Comparison of ENCODE assay signal across 29 cellular contexts in the genomic region with DNA sequence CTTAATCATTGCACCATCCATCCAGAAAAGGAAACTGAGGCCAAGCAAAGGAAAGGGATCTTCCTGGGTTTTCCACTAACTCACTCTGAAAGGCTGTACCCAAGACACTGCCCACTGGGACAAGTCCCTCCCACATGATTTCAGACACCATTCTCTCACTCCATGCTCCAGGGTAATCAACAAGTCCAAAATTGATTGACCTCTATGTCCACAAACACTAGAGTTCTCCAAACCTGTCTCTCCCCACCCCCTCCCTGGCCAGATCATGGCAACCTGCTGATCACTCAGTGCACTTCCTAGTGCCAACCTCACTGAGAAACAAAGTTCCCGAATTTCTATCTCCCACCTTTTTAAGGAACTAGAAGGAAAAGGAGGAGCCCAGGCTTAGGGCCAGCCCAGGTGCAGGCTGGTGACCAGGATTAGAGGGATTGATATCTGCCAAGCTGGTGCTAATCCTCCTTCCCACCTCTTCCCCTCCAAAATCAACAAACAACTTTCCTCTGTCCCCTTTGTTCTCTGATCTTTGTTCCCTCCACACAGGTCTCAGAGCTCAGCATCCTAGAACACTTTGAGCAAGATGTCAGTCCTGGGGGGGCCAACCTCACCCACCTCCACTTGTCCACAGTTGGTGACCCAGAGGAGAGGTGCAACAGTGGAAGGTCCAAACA. TPM values are rescaled to one million over a fixed set of nuclear protein-coding genes. Genes with fewer than 3 reads are reported as not detected.
DNase-seq lines count a peak whose midpoint lies in the region; ATAC-seq, FAIRE-seq and TF ChIP-seq lines count a peak whose summit lies in the region.
"Had no signal": no experiment of that assay in that cellular context is flagged by ENCODE, and none has a peak within 500 bp of the region (broad histone marks: within the 10 kb centered on the region; RNA-seq: fewer than 3 reads in every experiment).

No MANE protein-coding gene starts in this region.

- TF ChIP-seq EP300 in HepG2 (IDR thresholded peaks at IDR 0.05; ENCODE audit: low read depth in 2 of 2, low read length in 2 of 2): no peak
- no peak for TF ChIP-seq EP300 in HepG2 (CRISPR knock-in tag; IDR thresholded peaks at IDR 0.05; ENCODE audit: borderline replicate concordance)

- H3K9ac ChIP-seq in liver (ENCODE audit: low read depth in 1 of 2, low read length in 2 of 2) (no peak overlapping the region), HepG2 (ENCODE audit: insufficient read depth, low read depth, low read length) (no peak overlapping the region)
- H3K9ac ChIP-seq: BLaER1 had no signal

- CTCF ChIA-PET in HepG2 (lab: Yijun Ruan, JAX; ENCODE audit: low intra/inter-chr PET ratio, low total read pairs): no interaction called here

- H3K27me3 ChIP-seq in liver (ENCODE audit: control insufficient read depth in 4 of 4, insufficient read depth in 4 of 4, low read length in 3 of 4) (no peaks in the 10 kb centered on the region), HepG2 (ENCODE audit: control insufficient read depth in 1 of 2, insufficient read depth in 2 of 2, low read length in 2 of 2) (peaks cover 0 to 10% of the 10 kb centered on the region in 2 experiments; a peak in 1 of 5 replicates)
- H3K27me3 ChIP-seq: BLaER1 had no signal

- H2AFZ ChIP-seq in HepG2 (ENCODE audit: low read length): no peak overlapping the region

- in situ Hi-C loops in HepG2 (cut with HindIII; ENCODE audit: extremely low pct_ligation_motif_present, low pct_unique_long_range_greater_than_20kb): no loop called here

- H3K9me3 ChIP-seq in liver (ENCODE audit: control insufficient read depth in 4 of 4, low read length in 3 of 4): no peaks in the 10 kb centered on the region
- no peaks in the 10 kb centered on the region for H3K9me3 ChIP-seq in HepG2 (ENCODE audit: low read length)
- H3K9me3 ChIP-seq: BE2C, BLaER1 had no signal

- H4K20me1 ChIP-seq in HepG2 (ENCODE audit: insufficient read depth, low read length): no peaks in the 10 kb centered on the region
- H4K20me1 ChIP-seq: BLaER1 had no signal

- WGBS in liver: 20% methylated on average over 1 of the region's 1 CpG
- WGBS in HepG2 (ENCODE audit: low lambda C conversion rate): 0% methylated on average over 1 of the region's 1 CpG

- no peak overlapping the region for H3K4me2 ChIP-seq in HepG2 (ENCODE audit: low read depth, low read length)
- H3K4me2 ChIP-seq: BLaER1 had no signal

- H3K4me1 ChIP-seq in liver (ENCODE audit: control insufficient read depth in 4 of 4, insufficient read depth in 4 of 4, low read length in 3 of 4) (peaks cover 4 to 27% (median 11%) of the 10 kb centered on the region in 4 donors), HepG2 (ENCODE audit: insufficient read depth, low read length) (no peaks in the 10 kb centered on the region)
- H3K4me1 ChIP-seq: BE2C, BLaER1 had no signal

- no peak for FAIRE-seq in HepG2 (lab: Jason Lieb, UNC)
- FAIRE-seq: A204.1, GM12891, GM19239 had no signal

- H3K27ac ChIP-seq in liver (ENCODE audit: low read depth in 1 of 2, low read length in 2 of 2) (peak overlapping the region; percentile 79 to 92), HepG2 (ENCODE audit: extremely low read length, insufficient read depth, low read length) (no peak overlapping the region)
- H3K27ac ChIP-seq: BLaER1 had no signal

- intact Hi-C loops in HepG2 (cut with micrococcal nuclease; ENCODE audit: unreplicated experiment): no loop called here

- no peaks in the 10 kb centered on the region for H3K79me2 ChIP-seq in HepG2 (ENCODE audit: insufficient read depth, low read length)

- ATAC-seq in HepG2 (no peak), left lobe of liver (peak; percentile 92), esophagus mucosa (no peak)

- H3K4me3 ChIP-seq in liver (ENCODE audit: low read depth in 1 of 3, low read length in 3 of 3): no peak overlapping the region
- H3K4me3 ChIP-seq in HepG2 (replicated peaks in 1 of 3; ENCODE audit: insufficient read depth in 1 of 3, low read depth in 2 of 3, low read length in 3 of 3): no peak overlapping the region
- H3K4me3 ChIP-seq: BLaER1 had no signal

- no TSS peak for BruUV-seq in HepG2 (replicated peaks; lab: Mats Ljungman, UMichigan)

- no peak for TF ChIP-seq POLR2A in HepG2 (IDR thresholded peaks at IDR 0.05; ENCODE audit: insufficient read depth in 1 of 2, low read depth in 2 of 2, low read length in 2 of 2)

- H3K36me3 ChIP-seq in liver (ENCODE audit: control insufficient read depth in 4 of 4, insufficient read depth in 3 of 4, low read depth in 1 of 4, low read length in 3 of 4) (no peaks in the 10 kb centered on the region), HepG2 (replicated peaks in 1 of 2; ENCODE audit: control insufficient read depth in 1 of 2, insufficient read depth in 2 of 2, low read length in 2 of 2) (no peaks in the 10 kb centered on the region)
- H3K36me3 ChIP-seq: BE2C, BLaER1 had no signal

- DNase-seq in HepG2 (ENCODE audit: low spot score) (no peak), left lobe of liver (ENCODE audit: low spot score) (peak; percentile 72), GF-D8 (lab: John Stamatoyannopoulos, UW) (no peak)
- DNase-seq: 8988T; ACHN; BE2C; C1 segment of cervical spinal cord; CD4-positive, alpha-beta memory T cell; CD4-positive, CD25-positive, alpha-beta regulatory T cell; CD8-positive, alpha-beta memory T cell; COR-L47; DMS 273 treated with DMSO at 0.1 percent for 48 hours; DMS153; DMS53; DMS79; DND-41; EL; GDM1 had no signal

- TF ChIP-seq CTCF in liver (IDR thresholded peaks at IDR 0.05; ENCODE audit: low read depth, low read length, missing input control) (no peak), HepG2 (CRISPR knock-in tag; IDR thresholded peaks at IDR 0.05) (no peak)

- POLR2A ChIA-PET in HepG2 (lab: Yijun Ruan, JAX): no interaction called here

- peak; percentile 39 to 56 for TF ChIP-seq RAD21 in liver (IDR thresholded peaks at IDR 0.05)
- no peak for TF ChIP-seq RAD21 in HepG2 (CRISPR knock-in tag; IDR thresholded peaks at IDR 0.05)

TF ChIP-seq in liver, 16 proteins besides CTCF, POLR2A, EP300 and RAD21 (continues in another document):
- TF ChIP-seq EGR1 (IDR thresholded peaks at IDR 0.05; ENCODE audit: low read depth in 2 of 2) (peak in 1 of 2 donors; percentile 29), JUND (IDR thresholded peaks at IDR 0.05) (peak in 1 of 2 donors; percentile 68), HNF4A (conservative IDR thresholded peaks at IDR 0.05) (peak; percentile 78 to 88)

TF ChIP-seq in HepG2, 621 proteins besides CTCF, POLR2A, EP300 and RAD21 (continues in another document):
- TF ChIP-seq PRMT3 (CRISPR knock-in tag; IDR thresholded peaks at IDR 0.05; ENCODE audit: borderline replicate concordance, low read depth) (no peak), MED1 (CRISPR knock-in tag; IDR thresholded peaks at IDR 0.05) (no peak), GATAD1 (CRISPR knock-in tag; IDR thresholded peaks at IDR 0.05) (no peak)

RNA-seq across cellular contexts. Expression of a gene that starts 2.4 kb away (rescaled TPM):
- total RNA-seq in liver (under 1 TPM in 1 of 2 donors, not detected in 1; 0.08 TPM), HepG2 (2016; rRNA removed; fragmentation: Illumina TruSeq; extraction: Trizol) (not detected in 2 replicates), left lobe of liver (1.4 TPM), esophagus mucosa (not detected)
- polyA plus RNA-seq in liver (under 1 TPM in 1 of 2 donors, not detected in 1; 0.16 TPM), HepG2 (2011; rRNA removed) (not detected in 2 replicates)
- not detected in 2 replicates for total RNA-seq in HepG2 (2016; cell fraction: cytosol; rRNA removed; fragmentation: Illumina TruSeq; extraction: Trizol; ENCODE audit: low read depth)
- not detected in 2 replicates for total RNA-seq in HepG2 (2016; cell fraction: insoluble cytoplasmic fraction; rRNA removed; fragmentation: Illumina TruSeq; extraction: Trizol)
- not detected in 2 replicates for total RNA-seq in HepG2 (2016; cell fraction: membrane; rRNA removed; fragmentation: Illumina TruSeq; extraction: Trizol)
- total RNA-seq in HepG2 (2016; cell fraction: nucleus; rRNA removed; fragmentation: Illumina TruSeq; extraction: Trizol): not detected in 2 replicates
- polyA plus RNA-seq in HepG2 (2011; cell fraction: cytosol; rRNA removed): not detected in 2 replicates
- not detected in 2 replicates for polyA plus RNA-seq in HepG2 (2011; cell fraction: nucleus; rRNA removed)
- not detected in 2 replicates for polyA plus RNA-seq in HepG2 (2012)
- not detected in 2 replicates for polyA plus RNA-seq in HepG2 (2016; cell fraction: cytosol; fragmentation: Illumina TruSeq; extraction: Trizol; ENCODE audit: low read depth)
- polyA plus RNA-seq in HepG2 (2016; cell fraction: insoluble cytoplasmic fraction; fragmentation: Illumina TruSeq; extraction: Trizol; ENCODE audit: low read depth): not detected in 2 replicates
- polyA plus RNA-seq in HepG2 (2016; cell fraction: membrane; fragmentation: Illumina TruSeq; extraction: Trizol; ENCODE audit: low read depth): not detected in 2 replicates
- not detected in 2 replicates for polyA plus RNA-seq in HepG2 (2016; cell fraction: nucleus; fragmentation: Illumina TruSeq; extraction: Trizol; ENCODE audit: insufficient read depth, low read depth)
- polyA minus RNA-seq in HepG2 (2011; rRNA and poly(A)+ RNA removed; ENCODE audit: low replicate concordance): not detected in 2 replicates
- not detected in 2 replicates for polyA minus RNA-seq in HepG2 (2011; cell fraction: cytosol; rRNA and poly(A)+ RNA removed)
- not detected in 2 replicates for polyA minus RNA-seq in HepG2 (2011; cell fraction: nucleus; rRNA and poly(A)+ RNA removed)
- total RNA-seq: A673; CD4-positive, alpha-beta memory T cell; CD4-positive, CD25-positive, alpha-beta regulatory T cell; CD8-positive, alpha-beta memory T cell; Daoy; G401 had no signal
- polyA plus RNA-seq: AG04450; CD14-positive monocyte; CD4-positive, alpha-beta memory T cell; CD4-positive, CD25-positive, alpha-beta regulatory T cell; CD8-positive, alpha-beta memory T cell had no signal

RNA-seq across cellular contexts. Expression of a gene that starts 28.4 kb away (rescaled TPM):
- total RNA-seq in liver (not detected), HepG2 (2016; rRNA removed; fragmentation: Illumina TruSeq; extraction: Trizol) (not detected in 2 replicates), left lobe of liver (not detected), esophagus mucosa (0.36 TPM)
- polyA plus RNA-seq in liver (not detected), HepG2 (2011; rRNA removed) (not detected in 2 replicates)
- total RNA-seq in HepG2 (2016; cell fraction: cytosol; rRNA removed; fragmentation: Illumina TruSeq; extraction: Trizol; ENCODE audit: low read depth): not detected in 2 replicates
- not detected in 2 replicates for total RNA-seq in HepG2 (2016; cell fraction: insoluble cytoplasmic fraction; rRNA removed; fragmentation: Illumina TruSeq; extraction: Trizol)
- not detected in 2 replicates for total RNA-seq in HepG2 (2016; cell fraction: membrane; rRNA removed; fragmentation: Illumina TruSeq; extraction: Trizol)
- total RNA-seq in HepG2 (2016; cell fraction: nucleus; rRNA removed; fragmentation: Illumina TruSeq; extraction: Trizol): not detected in 2 replicates
- not detected in 2 replicates for polyA plus RNA-seq in HepG2 (2011; cell fraction: cytosol; rRNA removed)
- polyA plus RNA-seq in HepG2 (2011; cell fraction: nucleus; rRNA removed): not detected in 2 replicates
- polyA plus RNA-seq in HepG2 (2012): not detected in 2 replicates
- not detected in 2 replicates for polyA plus RNA-seq in HepG2 (2016; cell fraction: cytosol; fragmentation: Illumina TruSeq; extraction: Trizol; ENCODE audit: low read depth)
- polyA plus RNA-seq in HepG2 (2016; cell fraction: insoluble cytoplasmic fraction; fragmentation: Illumina TruSeq; extraction: Trizol; ENCODE audit: low read depth): not detected in 2 replicates
- not detected in 2 replicates for polyA plus RNA-seq in HepG2 (2016; cell fraction: membrane; fragmentation: Illumina TruSeq; extraction: Trizol; ENCODE audit: low read depth)
- not detected in 2 replicates for polyA plus RNA-seq in HepG2 (2016; cell fraction: nucleus; fragmentation: Illumina TruSeq; extraction: Trizol; ENCODE audit: insufficient read depth, low read depth)
- polyA minus RNA-seq in HepG2 (2011; rRNA and poly(A)+ RNA removed; ENCODE audit: low replicate concordance): not detected in 2 replicates
- polyA minus RNA-seq in HepG2 (2011; cell fraction: cytosol; rRNA and poly(A)+ RNA removed): not detected in 2 replicates
- polyA minus RNA-seq in HepG2 (2011; cell fraction: nucleus; rRNA and poly(A)+ RNA removed): not detected in 2 replicates
- total RNA-seq: A673; CD4-positive, alpha-beta memory T cell; CD8-positive, alpha-beta memory T cell; Daoy; G401 had no signal
- polyA plus RNA-seq: AG04450; CD14-positive monocyte; CD4-positive, alpha-beta memory T cell; CD4-positive, CD25-positive, alpha-beta regulatory T cell; CD8-positive, alpha-beta memory T cell had no signal
